17 cellular contexts compared by ENCODE assay signal in genomic region chr4:8906668-8906970, GRCh38. TPM values are rescaled to one million over a fixed set of nuclear protein-coding genes. Genes with fewer than 3 reads are reported as not detected.
"Had no signal": no experiment of that assay in that cellular context is flagged by ENCODE, and none has a peak within 500 bp of the region (broad histone marks: within the 10 kb centered on the region; RNA-seq: fewer than 3 reads in every experiment).

No MANE protein-coding gene starts in this region.

- DNase-seq: activated CD4-positive, alpha-beta memory T cell treated with anti-CD3 and anti-CD28 coated beads for 36 hours; activated CD4-positive, alpha-beta T cell treated with anti-CD3 and anti-CD28 coated beads for 36 hours; activated CD8-positive, alpha-beta memory T cell treated with anti-CD3 and anti-CD28 coated beads, Interleukin-2, amount 10 ng/mL, durations not matched to agents 7 days and 5 days; activated gamma-delta T cell; naive thymus-derived CD4-positive, alpha-beta T cell; right cardiac atrium; stimulated activated naive CD8-positive, alpha-beta T cell treated with anti-CD3 and anti-CD28 coated beads, Interleukin-15, Interleukin-2, amounts not matched to agents 100 U/mL and 50 U/mL, for 24 hours; T-helper 9 cell; trophoblast cell had no signal

- H3K27ac ChIP-seq: breast epithelium had no signal

- H3K4me1 ChIP-seq: breast epithelium had no signal

- H3K36me3 Mint-ChIP-seq: activated CD4-positive, alpha-beta memory T cell treated with anti-CD3 and anti-CD28 coated beads for 36 hours; activated CD8-positive, alpha-beta memory T cell treated with anti-CD3 and anti-CD28 coated beads, Interleukin-2, amount 10 ng/mL, durations not matched to agents 7 days and 5 days; memory B cell had no signal

- ATAC-seq: activated CD4-positive, alpha-beta T cell treated with anti-CD3 and anti-CD28 coated beads for 36 hours; activated CD8-positive, alpha-beta memory T cell treated with anti-CD3 and anti-CD28 coated beads, Interleukin-2, amount 10 ng/mL, durations not matched to agents 7 days and 5 days; left lobe of liver; mucosa of descending colon; naive thymus-derived CD4-positive, alpha-beta T cell; right cardiac atrium; stimulated activated naive CD8-positive, alpha-beta T cell treated with anti-CD3 and anti-CD28 coated beads, Interleukin-15, Interleukin-2, amounts not matched to agents 100 U/mL and 50 U/mL, for 24 hours had no signal

- H3K27ac Mint-ChIP-seq: activated CD4-positive, alpha-beta memory T cell treated with anti-CD3 and anti-CD28 coated beads for 36 hours; activated CD4-positive, alpha-beta T cell treated with anti-CD3 and anti-CD28 coated beads for 36 hours; activated CD8-positive, alpha-beta memory T cell treated with anti-CD3 and anti-CD28 coated beads, Interleukin-2, amount 10 ng/mL, durations not matched to agents 7 days and 5 days; memory B cell; naive thymus-derived CD4-positive, alpha-beta T cell; progenitor cell of endocrine pancreas had no signal

- H3K4me3 ChIP-seq: breast epithelium, mucosa of descending colon, smooth muscle cell had no signal

- H3K4me3 Mint-ChIP-seq: activated CD4-positive, alpha-beta memory T cell treated with anti-CD3 and anti-CD28 coated beads for 36 hours; activated CD4-positive, alpha-beta T cell treated with anti-CD3 and anti-CD28 coated beads for 36 hours; activated CD8-positive, alpha-beta memory T cell treated with anti-CD3 and anti-CD28 coated beads, Interleukin-2, amount 10 ng/mL, durations not matched to agents 7 days and 5 days; memory B cell; naive thymus-derived CD4-positive, alpha-beta T cell had no signal

- H3K4me2 ChIP-seq: smooth muscle cell had no signal

- H3K36me3 ChIP-seq: breast epithelium had no signal

- H3K4me1 Mint-ChIP-seq: activated CD4-positive, alpha-beta T cell treated with anti-CD3 and anti-CD28 coated beads for 36 hours; activated CD8-positive, alpha-beta memory T cell treated with anti-CD3 and anti-CD28 coated beads, Interleukin-2, amount 10 ng/mL, durations not matched to agents 7 days and 5 days; memory B cell had no signal

- H3K27me3 Mint-ChIP-seq: activated CD4-positive, alpha-beta memory T cell treated with anti-CD3 and anti-CD28 coated beads for 36 hours; activated CD4-positive, alpha-beta T cell treated with anti-CD3 and anti-CD28 coated beads for 36 hours; activated CD8-positive, alpha-beta memory T cell treated with anti-CD3 and anti-CD28 coated beads, Interleukin-2, amount 10 ng/mL, durations not matched to agents 7 days and 5 days had no signal

RNA-seq across cellular contexts. Expression of gene HMX1, which starts 35.0 kb away (rescaled TPM):
- total RNA-seq: activated CD4-positive, alpha-beta memory T cell treated with anti-CD3 and anti-CD28 coated beads for 36 hours; activated CD4-positive, alpha-beta T cell treated with anti-CD3 and anti-CD28 coated beads for 36 hours; activated CD8-positive, alpha-beta memory T cell treated with anti-CD3 and anti-CD28 coated beads, Interleukin-2, amount 10 ng/mL, durations not matched to agents 7 days and 5 days; aorta; breast epithelium; dermis microvascular lymphatic vessel endothelial cell; left lobe of liver; naive thymus-derived CD4-positive, alpha-beta T cell; right cardiac atrium; smooth muscle cell had no signal
